9 cellular contexts compared by ENCODE assay signal in genomic region chr1:37919277-37919676, GRCh38. TPM values are rescaled to one million over a fixed set of nuclear protein-coding genes. Genes with fewer than 3 reads are reported as not detected.
A peak's percentile ranks its signal among the peaks of the same experiment; 100 is the strongest.
DNase-seq lines count a peak whose midpoint lies in the region; ATAC-seq and TF ChIP-seq lines count a peak whose summit lies in the region.
"Had no signal": no experiment of that assay in that cellular context is flagged by ENCODE, and none has a peak within 500 bp of the region (broad histone marks: within the 10 kb centered on the region; RNA-seq: fewer than 3 reads in every experiment).

No MANE protein-coding gene starts in this region.

- peak in 2 of 3 donors; percentile 48 to 56 for ATAC-seq in natural killer cell
- no peak for ATAC-seq in HG02642 (IDR thresholded peaks at IDR 0.05; ENCODE audit: poor library complexity, unreplicated experiment)

- no peaks in the 10 kb centered on the region for H3K27me3 Mint-ChIP-seq in natural killer cell (ENCODE audit: low read depth in 2 of 2)

- intact Hi-C loops in natural killer cell (cut with micrococcal nuclease) (no loop called here), head of caudate nucleus (cut with DNase I) (no loop called here)

- peaks cover 2% of the 10 kb centered on the region for H3K4me1 ChIP-seq in effector memory CD4-positive, alpha-beta T cell (ENCODE audit: control insufficient read depth, insufficient read depth, low read length, poor library complexity, severe bottlenecking)
- H3K4me1 ChIP-seq: SJCRH30 had no signal

- no peaks in the 10 kb centered on the region for H3K36me3 ChIP-seq in effector memory CD4-positive, alpha-beta T cell (ENCODE audit: control insufficient read depth, insufficient read depth, low read length)

- H3K36me3 Mint-ChIP-seq in natural killer cell: no peaks in the 10 kb centered on the region

- H3K4me3 ChIP-seq in cardiac fibroblast (replicated peaks in 1 of 2; ENCODE audit: low read depth in 2 of 2, low read length in 2 of 2): no peak overlapping the region
- H3K4me3 ChIP-seq in effector memory CD4-positive, alpha-beta T cell (ENCODE audit: insufficient read depth, low read depth, low read length, poor library complexity, severe bottlenecking): no peak overlapping the region
- H3K4me3 ChIP-seq: SJCRH30, skin epidermis had no signal

- no peak overlapping the region for H3K27ac ChIP-seq in effector memory CD4-positive, alpha-beta T cell (ENCODE audit: insufficient read depth, low read length, poor library complexity, severe bottlenecking)
- H3K27ac ChIP-seq: SJCRH30, skin epidermis had no signal

- H3K4me3 Mint-ChIP-seq in natural killer cell: no peak overlapping the region

- no peaks in the 10 kb centered on the region for H3K9me3 Mint-ChIP-seq in natural killer cell

- TF ChIP-seq CTCF in LNCAP (IDR thresholded peaks at IDR 0.05) (0 out of 2 replicates have a peak, but pooled peaks have one; percentile 23), cardiac fibroblast (IDR thresholded peaks at IDR 0.05; ENCODE audit: low read depth, low read length) (peak; percentile 61), natural killer cell (IDR thresholded peaks at IDR 0.05) (peak; percentile 48)

- no peaks in the 10 kb centered on the region for H3K9me3 ChIP-seq in effector memory CD4-positive, alpha-beta T cell (ENCODE audit: control insufficient read depth, low read length)
- H3K9me3 ChIP-seq: SJCRH30 had no signal

- no peaks in the 10 kb centered on the region for H3K27me3 ChIP-seq in effector memory CD4-positive, alpha-beta T cell (replicated peaks; ENCODE audit: control insufficient read depth, insufficient read depth, low read length, poor library complexity, severe bottlenecking)
- H3K27me3 ChIP-seq: SJCRH30 had no signal

- H3K4me1 Mint-ChIP-seq in natural killer cell: peaks cover 41% of the 10 kb centered on the region in 2 donors

- H3K27ac Mint-ChIP-seq in natural killer cell: peak overlapping the region; percentile 3 to 4

- DNase-seq in ELR (ENCODE audit: low read depth) (peak; percentile 66), cardiac fibroblast (ENCODE audit: low read depth in 2 of 2) (peak; percentile 40 to 59), natural killer cell (no peak), head of caudate nucleus (no peak)
- DNase-seq in effector memory CD4-positive, alpha-beta T cell: no peak

RNA-seq across cellular contexts. Expression of gene INPP5B, which starts 27.6 kb away (rescaled TPM):
- total RNA-seq in natural killer cell: 10 to 100 TPM; 34.0 to 66.2 (median 54.7) TPM

RNA-seq across cellular contexts. Expression of gene MTF1, which starts 59.9 kb away (rescaled TPM):
- total RNA-seq in natural killer cell: 10 to 100 TPM; 31.2 to 35.6 (median 32.7) TPM

Comparison
In these comparisons a context has a peak if more than half of its experiments do, and no peak if none do; other contexts are left out.
1. DNase-seq: peak in ELR (single experiment) and cardiac fibroblast (2 of 2); none in natural killer cell (single experiment), effector memory CD4-positive, alpha-beta T cell (0 of 3) and head of caudate nucleus (0 of 42).
2. Peak in every context shown above with its lines, with median percentiles within 50 percentile points of each other: CTCF ChIP-seq.